ENCODE assay signal across 1 cellular context in the genomic region with DNA sequence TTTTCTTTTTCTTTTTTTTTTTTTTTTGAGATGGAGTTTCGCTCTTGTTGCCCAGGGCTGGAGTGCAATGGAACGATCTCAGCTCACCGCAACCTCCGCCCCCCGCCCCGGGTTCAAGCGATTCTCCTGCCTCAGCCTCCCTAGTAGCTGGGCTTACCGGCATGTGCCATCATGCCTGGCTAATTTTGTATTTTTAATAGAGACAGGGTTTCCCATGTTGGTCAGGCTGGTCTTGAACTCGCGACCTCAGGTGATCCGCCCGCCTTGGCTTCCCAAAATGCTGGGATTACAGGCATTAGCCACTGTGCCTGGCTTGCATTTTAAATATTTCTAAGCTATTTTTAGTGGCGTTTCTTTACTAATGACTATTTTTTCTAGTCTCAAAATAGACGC.
TF ChIP-seq lines count a peak whose summit lies in the region.

No MANE protein-coding gene starts in this region.

TF ChIP-seq in A549, 52 proteins besides CTCF, POLR2A, EP300 and RAD21:
- 0 out of 2 replicates have a peak, but pooled peaks have one; percentile 62 for TF ChIP-seq CHD4 (IDR thresholded peaks at IDR 0.05; ENCODE audit: borderline replicate concordance)
